13 cellular contexts compared by ENCODE assay signal in genomic region chr21:35150562-35151226, GRCh38.
A peak's percentile ranks its signal among the peaks of the same experiment; 100 is the strongest.
DNase-seq lines count a peak whose midpoint lies in the region; ATAC-seq and TF ChIP-seq lines count a peak whose summit lies in the region.
"Had no signal": no experiment of that assay in that cellular context is flagged by ENCODE, and none has a peak within 500 bp of the region (broad histone marks: within the 10 kb centered on the region; RNA-seq: fewer than 3 reads in every experiment).

No MANE protein-coding gene starts in this region.

- intact Hi-C loops in natural killer cell (cut with micrococcal nuclease): no loop called here
- intact Hi-C loops in Right ventricle myocardium superior (cut with DNase I): no loop called here

- peaks cover 63% of the 10 kb centered on the region for H3K4me1 ChIP-seq in foreskin keratinocyte
- H3K4me1 ChIP-seq: ascending aorta had no signal

- H3K27ac Mint-ChIP-seq in natural killer cell treated with Interleukin-12 subunit alpha and Interleukin-12 subunit beta and Interleukin-15 and Interleukin-18, amount 100 ng/mL, for 72 hours: peak overlapping the region; percentile 71 to 88
- H3K27ac Mint-ChIP-seq in natural killer cell: no peak overlapping the region
- peak overlapping the region; percentile 47 for H3K27ac Mint-ChIP-seq in activated naive CD8-positive, alpha-beta T cell treated with anti-CD3 and anti-CD28 coated beads for 36 hours

- H3K27ac ChIP-seq in foreskin keratinocyte: peak overlapping the region; percentile 70
- H3K27ac ChIP-seq: ascending aorta, BLaER1 had no signal

- DNase-seq in natural killer cell treated with Interleukin-12 subunit alpha and Interleukin-12 subunit beta and Interleukin-15 and Interleukin-18, amount 100 ng/mL, for 72 hours (ENCODE audit: low spot score): no peak
- no peak for DNase-seq in natural killer cell
- DNase-seq in activated naive CD8-positive, alpha-beta T cell treated with anti-CD3 and anti-CD28 coated beads for 36 hours: no peak
- peak in 1 of 2 donors; percentile 81 for DNase-seq in foreskin keratinocyte
- DNase-seq in activated CD8-positive, alpha-beta memory T cell treated with anti-CD3 and anti-CD28 coated beads for 24 hours: no peak
- no peak for DNase-seq in Right ventricle myocardium superior
- DNase-seq in SHP77 (lab: John Stamatoyannopoulos, UW): no peak
- no peak for DNase-seq in NCI-H1436 (lab: John Stamatoyannopoulos, UW)
- DNase-seq: Karpas-422; stimulated activated CD4-positive, alpha-beta T cell treated with anti-CD3 and anti-CD28 coated beads, Interleukin-12 subunit alpha, Interleukin-12 subunit beta, amount 100 ng/mL, for 4 hours had no signal

- H3K4me1 Mint-ChIP-seq in natural killer cell treated with Interleukin-12 subunit alpha and Interleukin-12 subunit beta and Interleukin-15 and Interleukin-18, amount 100 ng/mL, for 72 hours (ENCODE audit: low read depth in 2 of 2): peaks cover 18 to 20% of the 10 kb centered on the region in 2 donors
- H3K4me1 Mint-ChIP-seq in natural killer cell: peaks cover 6% of the 10 kb centered on the region in 2 donors
- H3K4me1 Mint-ChIP-seq in activated naive CD8-positive, alpha-beta T cell treated with anti-CD3 and anti-CD28 coated beads for 36 hours: peaks cover 44% of the 10 kb centered on the region

- peaks cover 6% of the 10 kb centered on the region for H3K9me3 Mint-ChIP-seq in natural killer cell treated with Interleukin-12 subunit alpha and Interleukin-12 subunit beta and Interleukin-15 and Interleukin-18, amount 100 ng/mL, for 72 hours
- no peaks in the 10 kb centered on the region for H3K9me3 Mint-ChIP-seq in natural killer cell
- H3K9me3 Mint-ChIP-seq in activated naive CD8-positive, alpha-beta T cell treated with anti-CD3 and anti-CD28 coated beads for 36 hours: peaks cover 8% of the 10 kb centered on the region

- peaks cover 0 to 5% of the 10 kb centered on the region in 2 donors for H3K27me3 Mint-ChIP-seq in natural killer cell treated with Interleukin-12 subunit alpha and Interleukin-12 subunit beta and Interleukin-15 and Interleukin-18, amount 100 ng/mL, for 72 hours
- H3K27me3 Mint-ChIP-seq in natural killer cell (ENCODE audit: low read depth in 2 of 2): no peaks in the 10 kb centered on the region
- H3K27me3 Mint-ChIP-seq in activated naive CD8-positive, alpha-beta T cell treated with anti-CD3 and anti-CD28 coated beads for 36 hours: no peaks in the 10 kb centered on the region

- peaks cover 16% of the 10 kb centered on the region for H3K36me3 Mint-ChIP-seq in natural killer cell treated with Interleukin-12 subunit alpha and Interleukin-12 subunit beta and Interleukin-15 and Interleukin-18, amount 100 ng/mL, for 72 hours
- H3K36me3 Mint-ChIP-seq in natural killer cell: no peaks in the 10 kb centered on the region
- H3K36me3 Mint-ChIP-seq in activated naive CD8-positive, alpha-beta T cell treated with anti-CD3 and anti-CD28 coated beads for 36 hours: peaks cover 8% of the 10 kb centered on the region

- TF ChIP-seq CTCF in natural killer cell (IDR thresholded peaks at IDR 0.05) (no peak), foreskin keratinocyte (conservative IDR thresholded peaks at IDR 0.05) (no peak)

- H3K4me3 Mint-ChIP-seq in natural killer cell treated with Interleukin-12 subunit alpha and Interleukin-12 subunit beta and Interleukin-15 and Interleukin-18, amount 100 ng/mL, for 72 hours: peak overlapping the region; percentile 64
- H3K4me3 Mint-ChIP-seq in natural killer cell: no peak overlapping the region
- H3K4me3 Mint-ChIP-seq in activated naive CD8-positive, alpha-beta T cell treated with anti-CD3 and anti-CD28 coated beads for 36 hours: no peak overlapping the region
- H3K4me3 Mint-ChIP-seq: nephron had no signal

- ATAC-seq in natural killer cell treated with Interleukin-12 subunit alpha and Interleukin-12 subunit beta and Interleukin-15 and Interleukin-18, amount 100 ng/mL, for 72 hours: peak; percentile 60 to 73
- ATAC-seq in natural killer cell (no peak), foreskin keratinocyte (peak; percentile 43), Right ventricle myocardium superior (ENCODE audit: poor library complexity) (no peak)

- no peaks in the 10 kb centered on the region for H3K27me3 ChIP-seq in foreskin keratinocyte
- H3K27me3 ChIP-seq: ascending aorta, BLaER1 had no signal

Comparison
In these comparisons a context has a peak if more than half of its experiments do, and no peak if none do; other contexts are left out.
1. ATAC-seq: peak in natural killer cell treated with Interleukin-12 subunit alpha and Interleukin-12 subunit beta and Interleukin-15 and Interleukin-18, amount 100 ng/mL, for 72 hours (2 of 2) and foreskin keratinocyte (single experiment); none in natural killer cell (0 of 3) and Right ventricle myocardium superior (single experiment).
2. H3K27ac Mint-ChIP-seq: peak in natural killer cell treated with Interleukin-12 subunit alpha and Interleukin-12 subunit beta and Interleukin-15 and Interleukin-18, amount 100 ng/mL, for 72 hours (2 of 2) and activated naive CD8-positive, alpha-beta T cell treated with anti-CD3 and anti-CD28 coated beads for 36 hours (single experiment); none in natural killer cell (0 of 2).